Comparison of ENCODE assay signal across 25 cellular contexts in genomic region chr7:48429117-48429516, GRCh38.
"Had no signal": no experiment of that assay in that cellular context is flagged by ENCODE, and none has a peak within 500 bp of the region (broad histone marks: within the 10 kb centered on the region; RNA-seq: fewer than 3 reads in every experiment).

No MANE protein-coding gene starts in this region.

- H3K27ac ChIP-seq: hepatocyte, left ventricle myocardium inferior, neural progenitor cell, pancreas, prostate gland, skin epidermis, stomach, testis, thyroid gland, transverse colon, upper lobe of left lung, vagina had no signal

- H2AFZ ChIP-seq: hepatocyte, neural progenitor cell had no signal

- DNase-seq: islet precursor cell; left ventricle myocardium inferior; natural killer cell; nephron progenitor cell; pancreas; posterior cingulate gyrus; retina; right cardiac atrium; stimulated activated CD4-positive, alpha-beta T cell treated with anti-CD3 and anti-CD28 coated beads, Interleukin-12 subunit alpha, Interleukin-12 subunit beta, amount 100 ng/mL, for 4 hours; stimulated activated CD4-positive, alpha-beta T cell treated with anti-CD3 and anti-CD28 coated beads, Interleukin-15, amount 100 ng/mL, for 24 hours; stimulated activated CD4-positive, alpha-beta T cell treated with anti-CD3 and anti-CD28 coated beads, Interleukin-2, amount 100 ng/mL, for 24 hours; stimulated activated CD4-positive, alpha-beta T cell treated with anti-CD3 and anti-CD28 coated beads, Interleukin-4, amount 100 ng/mL, for 1 hour; stimulated activated naive B cell treated with anti-CD40 and anti-IgM and Interleukin-4, amounts not matched to agents 10 μg/mL and 1 μg/mL and 100 μg/mL, for 72 hours; stimulated activated naive CD8-positive, alpha-beta T cell treated with anti-CD3 and anti-CD28 coated beads, Interleukin-15, Interleukin-2, amounts not matched to agents 100 U/mL and 50 U/mL, for 24 hours; stomach; testis; thyroid gland; transverse colon; upper lobe of left lung had no signal

- FAIRE-seq: pancreas had no signal

- H3K9me3 ChIP-seq: left ventricle myocardium inferior, pancreas, prostate gland, stomach, testis, thyroid gland, transverse colon, upper lobe of left lung, vagina had no signal

- H3K79me2 ChIP-seq: hepatocyte had no signal

- H3K4me2 ChIP-seq: hepatocyte, neural progenitor cell had no signal

- H3K36me3 ChIP-seq: left ventricle myocardium inferior, neural progenitor cell, pancreas, prostate gland, stomach, thyroid gland, transverse colon, upper lobe of left lung, vagina had no signal

- H3K9ac ChIP-seq: neural progenitor cell had no signal

- H3K27me3 ChIP-seq: hepatocyte, neural progenitor cell, pancreas, stomach, testis, thyroid gland, transverse colon, upper lobe of left lung, vagina had no signal

- H3K4me1 ChIP-seq: left ventricle myocardium inferior, neural progenitor cell, pancreas, prostate gland, stomach, testis, thyroid gland, upper lobe of left lung, vagina had no signal

- H3K4me3 ChIP-seq: hepatocyte, left ventricle myocardium inferior, lung, neural progenitor cell, pancreas, prostate gland, skin epidermis, stomach, testis, thyroid gland, transverse colon, upper lobe of left lung, vagina had no signal

- ATAC-seq: natural killer cell; pancreas; right cardiac atrium; stimulated activated naive B cell treated with anti-CD40 and anti-IgM and Interleukin-4, amounts not matched to agents 10 μg/mL and 1 μg/mL and 100 μg/mL, for 72 hours; stimulated activated naive CD8-positive, alpha-beta T cell treated with anti-CD3 and anti-CD28 coated beads, Interleukin-15, Interleukin-2, amounts not matched to agents 100 U/mL and 50 U/mL, for 24 hours had no signal
